ENCODE assay signal across 23 cellular contexts in the genomic region with DNA sequence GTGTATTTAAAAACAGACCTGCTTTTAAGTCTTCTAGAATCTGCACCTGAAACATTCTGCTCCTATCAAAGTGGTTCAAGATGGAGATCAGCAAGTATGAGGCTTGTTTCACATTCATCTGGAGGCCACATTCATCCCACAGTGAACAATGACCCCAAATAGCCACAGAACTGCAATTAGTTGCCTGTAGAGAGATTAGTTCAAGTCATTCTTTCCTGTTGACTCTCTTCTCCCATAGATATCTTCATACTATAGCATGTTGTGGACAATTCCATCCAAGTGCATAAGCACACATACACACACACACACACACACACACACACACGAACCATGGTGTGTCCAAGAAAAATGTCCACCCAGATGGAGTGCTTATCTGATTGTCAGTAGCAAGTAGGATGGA.
"Had no signal": no experiment of that assay in that cellular context is flagged by ENCODE, and none has a peak within 500 bp of the region (broad histone marks: within the 10 kb centered on the region; RNA-seq: fewer than 3 reads in every experiment).

No MANE protein-coding gene starts in this region.

- ATAC-seq: activated T-helper 17 cell treated with anti-CD3 and anti-CD28 coated beads, Interleukin-2, amount 50 U/mL, for 72 hours; Right ventricle myocardium inferior had no signal

- H3K4me1 ChIP-seq: breast epithelium had no signal

- H3K36me3 ChIP-seq: breast epithelium had no signal

- H3K27ac ChIP-seq: breast epithelium, VCaP had no signal

- H3K9ac ChIP-seq: SK-N-SH had no signal

- DNase-seq: activated CD4-positive, alpha-beta memory T cell treated with anti-CD3 and anti-CD28 coated beads for 36 hours; activated CD4-positive, alpha-beta T cell treated with anti-CD3 and anti-CD28 coated beads, Interleukin-2, amount 10 ng/mL, durations not matched to agents 7 days and 5 days; activated CD4-positive, CD25-positive, alpha-beta regulatory T cell; activated CD8-positive, alpha-beta memory T cell treated with anti-CD3 and anti-CD28 coated beads for 24 hours; activated gamma-delta T cell; activated naive CD4-positive, alpha-beta T cell treated with anti-CD3 and anti-CD28 coated beads for 36 hours; activated naive CD8-positive, alpha-beta T cell treated with anti-CD3 and anti-CD28 coated beads for 36 hours; activated T-cell treated with anti-CD3 and anti-CD28 coated beads, Interleukin-2, amount 50 U/mL, for 48 hours; caudate nucleus; KG1; NCI-H1048; NCI-H1930; NCI-H2107; NCI-H2171 treated with DMSO at 0.1 percent for 48 hours; NCI-H446; NCI-H524; RPMI8226; SK-N-SH; T-helper 1 cell had no signal

- H3K4me2 ChIP-seq: SK-N-SH had no signal

- H3K27me3 ChIP-seq: breast epithelium had no signal

- H3K4me3 ChIP-seq: breast epithelium had no signal
